ENCODE assay signal across 21 cellular contexts in the genomic region with DNA sequence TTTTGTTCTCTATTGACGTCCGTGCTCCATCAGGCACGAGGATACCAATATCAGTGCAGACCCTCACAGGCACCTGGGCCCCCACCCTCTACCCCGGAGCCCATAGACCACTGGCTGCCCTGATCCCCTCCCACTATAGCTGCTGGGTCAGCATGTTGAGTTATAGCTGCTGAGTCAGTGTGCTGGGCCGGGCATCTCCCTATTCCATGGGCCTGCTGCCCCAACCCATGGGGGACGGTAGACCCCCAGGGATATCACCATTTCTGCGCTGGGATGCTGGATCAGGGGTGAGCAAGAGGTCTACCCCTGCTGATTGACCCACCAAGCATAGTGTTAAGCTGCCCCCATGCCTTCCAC.
DNase-seq lines count a peak whose midpoint lies in the region; ATAC-seq and TF ChIP-seq lines count a peak whose summit lies in the region.
"Had no signal": no experiment of that assay in that cellular context is flagged by ENCODE, and none has a peak within 500 bp of the region (broad histone marks: within the 10 kb centered on the region; RNA-seq: fewer than 3 reads in every experiment).

No MANE protein-coding gene starts in this region.

- H3K4me3 ChIP-seq in adrenal gland (no peak overlapping the region), mucosa of stomach (ENCODE audit: low read length) (no peak overlapping the region)
- H3K4me3 ChIP-seq: neural progenitor cell had no signal

- peak overlapping the region; percentile 78 for H3K27ac Mint-ChIP-seq in stimulated activated effector memory CD8-positive, alpha-beta T cell treated with anti-CD3 and anti-CD28 coated beads, Interleukin-12 subunit alpha, Interleukin-12 subunit beta, amount 100 ng/mL, for 72 hours
- H3K27ac Mint-ChIP-seq in glutamatergic neuron (ENCODE audit: unreplicated experiment), result no peak overlapping the region
- H3K27ac Mint-ChIP-seq in natural killer cell, result peak overlapping the region in 1 of 2 donors; percentile 5
- H3K27ac Mint-ChIP-seq: activated naive CD8-positive, alpha-beta T cell treated with anti-CD3 and anti-CD28 coated beads for 36 hours; activated T-helper 1 cell treated with anti-CD3 and anti-CD28 coated beads, Interleukin-12 subunit alpha, Interleukin-12 subunit beta, Interleukin-2, Interleukin-4 antibody, amounts not matched to agents 30 ng/mL and 10 ng/mL and 1 ng/mL, durations not matched to agents 14 hours and 24 hours and 36 hours; CD8-positive, alpha-beta T cell; neural progenitor cell had no signal

- TF ChIP-seq CTCF in RWPE1 (conservative IDR thresholded peaks at IDR 0.05; ENCODE audit: low read depth) (no peak), adrenal gland (IDR thresholded peaks at IDR 0.05) (no peak), glutamatergic neuron (IDR thresholded peaks at IDR 0.05; ENCODE audit: partially characterized antibody, unreplicated experiment) (no peak), natural killer cell (IDR thresholded peaks at IDR 0.05) (no peak)

- CTCF ChIA-PET in RWPE1 (lab: Yijun Ruan, JAX), result interaction anchor here (0.5 to 1.0 kb wide), 4 partner anchors 17 to 161 kb away, joined by 3 to 8 read pairs (median 4); no protein-coding TSS in a partner anchor

- POLR2A ChIA-PET in RWPE1 (lab: Yijun Ruan, JAX; ENCODE audit: low non-redundant PET), result no interaction called here

- no peak for TF ChIP-seq POLR2A in adrenal gland (IDR thresholded peaks at IDR 0.05)

- H3K9me3 Mint-ChIP-seq in stimulated activated effector memory CD8-positive, alpha-beta T cell treated with anti-CD3 and anti-CD28 coated beads, Interleukin-12 subunit alpha, Interleukin-12 subunit beta, amount 100 ng/mL, for 72 hours, result no peaks in the 10 kb centered on the region
- H3K9me3 Mint-ChIP-seq in glutamatergic neuron (ENCODE audit: unreplicated experiment) (no peaks in the 10 kb centered on the region), natural killer cell (no peaks in the 10 kb centered on the region)
- H3K9me3 Mint-ChIP-seq: activated naive CD8-positive, alpha-beta T cell treated with anti-CD3 and anti-CD28 coated beads for 36 hours; activated T-helper 1 cell treated with anti-CD3 and anti-CD28 coated beads, Interleukin-12 subunit alpha, Interleukin-12 subunit beta, Interleukin-2, Interleukin-4 antibody, amounts not matched to agents 30 ng/mL and 10 ng/mL and 1 ng/mL, durations not matched to agents 14 hours and 24 hours and 36 hours; CD8-positive, alpha-beta T cell; neural progenitor cell had no signal

- H3K36me3 ChIP-seq in adrenal gland (replicated peaks in 1 of 2), result no peaks in the 10 kb centered on the region
- no peaks in the 10 kb centered on the region for H3K36me3 ChIP-seq in mucosa of stomach (ENCODE audit: control insufficient read depth, insufficient read depth, low read length)
- H3K36me3 ChIP-seq: neural progenitor cell had no signal

- H3K27me3 Mint-ChIP-seq in glutamatergic neuron (ENCODE audit: unreplicated experiment), result peaks cover 2% of the 10 kb centered on the region
- H3K27me3 Mint-ChIP-seq in natural killer cell (ENCODE audit: low read depth in 2 of 2), result no peaks in the 10 kb centered on the region
- H3K27me3 Mint-ChIP-seq: activated naive CD8-positive, alpha-beta T cell treated with anti-CD3 and anti-CD28 coated beads for 36 hours had no signal

- ATAC-seq in stimulated activated effector memory CD8-positive, alpha-beta T cell treated with anti-CD3 and anti-CD28 coated beads, Interleukin-12 subunit alpha, Interleukin-12 subunit beta, amount 100 ng/mL, for 72 hours, result no peak
- no peak for ATAC-seq in GM21515 (IDR thresholded peaks at IDR 0.05; ENCODE audit: unreplicated experiment)
- ATAC-seq in natural killer cell, result no peak
- ATAC-seq: activated CD4-positive, CD25-positive, alpha-beta regulatory T cell treated with anti-CD3 and anti-CD28 coated beads, Interleukin-2, amount 50 U/mL, for 24 hours; CD8-positive, alpha-beta T cell had no signal

- H3K4me3 Mint-ChIP-seq in stimulated activated effector memory CD8-positive, alpha-beta T cell treated with anti-CD3 and anti-CD28 coated beads, Interleukin-12 subunit alpha, Interleukin-12 subunit beta, amount 100 ng/mL, for 72 hours, result no peak overlapping the region
- no peak overlapping the region for H3K4me3 Mint-ChIP-seq in glutamatergic neuron (ENCODE audit: unreplicated experiment)
- H3K4me3 Mint-ChIP-seq in natural killer cell, result no peak overlapping the region
- H3K4me3 Mint-ChIP-seq: activated naive CD8-positive, alpha-beta T cell treated with anti-CD3 and anti-CD28 coated beads for 36 hours; activated T-helper 1 cell treated with anti-CD3 and anti-CD28 coated beads, Interleukin-12 subunit alpha, Interleukin-12 subunit beta, Interleukin-2, Interleukin-4 antibody, amounts not matched to agents 30 ng/mL and 10 ng/mL and 1 ng/mL, durations not matched to agents 14 hours and 24 hours and 36 hours; CD8-positive, alpha-beta T cell; neural progenitor cell had no signal

- no peak for DNase-seq in RWPE1 (ENCODE audit: low spot score)
- no peak for DNase-seq in adrenal gland
- DNase-seq in stimulated activated effector memory CD8-positive, alpha-beta T cell treated with anti-CD3 and anti-CD28 coated beads, Interleukin-12 subunit alpha, Interleukin-12 subunit beta, amount 100 ng/mL, for 72 hours (ENCODE audit: low spot score in 2 of 2), result peak in 1 of 2 donors; percentile 39
- no peak for DNase-seq in glutamatergic neuron
- no peak for DNase-seq in natural killer cell
- DNase-seq: activated naive CD8-positive, alpha-beta T cell treated with anti-CD3 and anti-CD28 coated beads for 36 hours; effector CD8-positive, alpha-beta T cell; mesendoderm; NCI-H1048; NCI-H187 treated with DMSO at 0.1 percent for 48 hours; NCI-H226; NCI-H82; SHP77; stimulated activated CD4-positive, alpha-beta T cell treated with anti-CD3 and anti-CD28 coated beads, Interleukin-12 subunit alpha, Interleukin-12 subunit beta, amount 100 ng/mL, for 4 hours; stimulated activated CD4-positive, alpha-beta T cell treated with anti-CD3 and anti-CD28 coated beads, Interleukin-4, amount 100 ng/mL, for 4 hours had no signal

- H3K27me3 ChIP-seq in adrenal gland (no peaks in the 10 kb centered on the region), mucosa of stomach (ENCODE audit: control insufficient read depth, insufficient read depth, low read length) (no peaks in the 10 kb centered on the region)
- H3K27me3 ChIP-seq: neural progenitor cell had no signal

- no peaks in the 10 kb centered on the region for H3K9me3 ChIP-seq in adrenal gland (replicated peaks in 1 of 3)
- no peaks in the 10 kb centered on the region for H3K9me3 ChIP-seq in mucosa of stomach (ENCODE audit: control insufficient read depth, low read length)

- intact Hi-C loops in adrenal gland (cut with DNase I) (no loop called here), natural killer cell (cut with micrococcal nuclease) (no loop called here)

- 72 to 86% (median 77%) methylated on average over 4 to 7 of the region's 7 CpGs for WGBS in adrenal gland, 4 donors

- no peaks in the 10 kb centered on the region for H3K36me3 Mint-ChIP-seq in stimulated activated effector memory CD8-positive, alpha-beta T cell treated with anti-CD3 and anti-CD28 coated beads, Interleukin-12 subunit alpha, Interleukin-12 subunit beta, amount 100 ng/mL, for 72 hours
- no peaks in the 10 kb centered on the region for H3K36me3 Mint-ChIP-seq in glutamatergic neuron (ENCODE audit: unreplicated experiment)
- no peaks in the 10 kb centered on the region for H3K36me3 Mint-ChIP-seq in natural killer cell
- H3K36me3 Mint-ChIP-seq: activated naive CD8-positive, alpha-beta T cell treated with anti-CD3 and anti-CD28 coated beads for 36 hours; CD8-positive, alpha-beta T cell; neural progenitor cell had no signal

- peak overlapping the region; percentile 5 for H3K9ac ChIP-seq in mucosa of stomach (ENCODE audit: low read length)
- H3K9ac ChIP-seq: neural progenitor cell had no signal

- H3K4me1 ChIP-seq in adrenal gland (replicated peaks in 1 of 2), result peaks cover 23 to 24% of the 10 kb centered on the region in 2 donors
- H3K4me1 ChIP-seq in mucosa of stomach (ENCODE audit: control insufficient read depth, insufficient read depth, low read length), result peaks cover 11% of the 10 kb centered on the region
- H3K4me1 ChIP-seq: neural progenitor cell had no signal

- peaks cover 8% of the 10 kb centered on the region for H3K4me1 Mint-ChIP-seq in stimulated activated effector memory CD8-positive, alpha-beta T cell treated with anti-CD3 and anti-CD28 coated beads, Interleukin-12 subunit alpha, Interleukin-12 subunit beta, amount 100 ng/mL, for 72 hours
- H3K4me1 Mint-ChIP-seq in glutamatergic neuron (ENCODE audit: low read depth, unreplicated experiment) (no peaks in the 10 kb centered on the region), natural killer cell (peaks cover 2 to 10% of the 10 kb centered on the region in 2 donors)
- H3K4me1 Mint-ChIP-seq: neural progenitor cell had no signal

- H3K27ac ChIP-seq in RWPE1 (peak overlapping the region; percentile 56; the same call in 1 of the 2 replicates), adrenal gland (peak overlapping the region; percentile 3 to 82 (median 80))
- H3K27ac ChIP-seq: neural progenitor cell had no signal
